ENCODE assay signal across 30 cellular contexts in the genomic region with DNA sequence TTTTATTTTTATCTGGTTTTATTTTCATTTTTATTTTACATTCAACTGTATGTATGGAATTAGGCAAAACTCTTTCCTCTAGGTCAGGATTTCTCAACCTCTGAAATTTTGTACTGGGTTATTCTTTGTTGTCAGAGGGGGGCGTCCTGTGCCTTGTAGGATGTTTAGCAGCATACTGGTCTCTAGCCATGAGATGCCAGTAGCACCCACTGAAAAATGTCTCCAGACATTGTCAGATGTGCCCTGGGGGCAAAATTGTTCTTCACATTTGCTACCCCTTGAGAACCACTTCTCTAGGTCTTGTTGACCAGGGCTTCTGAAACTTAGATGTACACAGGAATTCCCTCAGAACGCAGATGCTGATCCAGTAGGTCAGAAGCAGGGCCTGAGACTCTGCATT. TPM values are rescaled to one million over a fixed set of nuclear protein-coding genes. Genes with fewer than 3 reads are reported as not detected.
DNase-seq lines count a peak whose midpoint lies in the region; ATAC-seq, FAIRE-seq and TF ChIP-seq lines count a peak whose summit lies in the region.
"Had no signal": no experiment of that assay in that cellular context is flagged by ENCODE, and none has a peak within 500 bp of the region (broad histone marks: within the 10 kb centered on the region; RNA-seq: fewer than 3 reads in every experiment).

No MANE protein-coding gene starts in this region.

- H2BK12ac ChIP-seq in H9 (ENCODE audit: insufficient read length, low read depth, low read length) (no peak overlapping the region), H1 (ENCODE audit: low read depth, low read length) (no peak overlapping the region)

- TF ChIP-seq POLR2A in NB4 (IDR thresholded peaks at IDR 0.05; ENCODE audit: extremely low read depth, insufficient read length) (no peak), H1 (IDR thresholded peaks at IDR 0.05; ENCODE audit: control extremely low read depth in 1 of 2, low read depth in 2 of 2, low read length in 2 of 2) (no peak)

- H3K27me3 ChIP-seq in H9 (ENCODE audit: insufficient read depth, low read length) (no peaks in the 10 kb centered on the region), H1 (replicated peaks in 1 of 4; ENCODE audit: control insufficient read depth in 3 of 4, extremely low read depth in 1 of 4, insufficient read depth in 3 of 4, low read length in 3 of 4) (no peaks in the 10 kb centered on the region)
- H3K27me3 ChIP-seq in CD4-positive, alpha-beta T cell (ENCODE audit: control insufficient read depth, insufficient read depth, low read length), result no peaks in the 10 kb centered on the region
- H3K27me3 ChIP-seq: uterus had no signal

- H3K79me2 ChIP-seq in H9 (ENCODE audit: insufficient read depth, low read length) (peaks cover 3% of the 10 kb centered on the region; the same call in 1 of the 2 replicates), H1 (ENCODE audit: control insufficient read depth in 1 of 2, insufficient read depth in 2 of 2, low read length in 2 of 2) (peaks cover 0 to 61% of the 10 kb centered on the region in 2 experiments; a peak in 2 of 4 replicates)

- H3K4ac ChIP-seq in H9 (ENCODE audit: low read depth, low read length) (no peak overlapping the region), H1 (replicated peaks; ENCODE audit: insufficient read length, low read depth, low read length) (no peak overlapping the region)

- H3K9me3 Mint-ChIP-seq in H9, result no peaks in the 10 kb centered on the region
- H3K9me3 Mint-ChIP-seq in CD4-positive, alpha-beta T cell, result no peaks in the 10 kb centered on the region
- no peaks in the 10 kb centered on the region for H3K9me3 Mint-ChIP-seq in naive thymus-derived CD8-positive, alpha-beta T cell
- H3K9me3 Mint-ChIP-seq: activated T-cell treated with anti-CD3 and anti-CD28 coated beads, Interleukin-2, amount 50 U/mL, for 72 hours; stimulated activated naive CD8-positive, alpha-beta T cell treated with anti-CD3 and anti-CD28 coated beads, Interleukin-15, Interleukin-2, amounts not matched to agents 100 ng/mL and 50 ng/mL, for 24 hours had no signal

- peaks cover 0 to 3% (median 1%) of the 10 kb centered on the region in 3 experiments; a peak in 3 of 7 replicates for H3K36me3 Mint-ChIP-seq in H9 (ENCODE audit: insufficient read depth in 1 of 3, low read depth in 3 of 3)
- H3K36me3 Mint-ChIP-seq in CD4-positive, alpha-beta T cell (ENCODE audit: low read depth), result no peaks in the 10 kb centered on the region
- H3K36me3 Mint-ChIP-seq in naive thymus-derived CD8-positive, alpha-beta T cell, result no peaks in the 10 kb centered on the region
- H3K36me3 Mint-ChIP-seq: naive thymus-derived CD4-positive, alpha-beta T cell had no signal

- H3K23ac ChIP-seq in H9 (ENCODE audit: insufficient read length, low read depth, low read length), result no peak overlapping the region
- no peak overlapping the region for H3K23ac ChIP-seq in H1 (ENCODE audit: insufficient read length)

- H4K8ac ChIP-seq in H9 (replicated peaks; ENCODE audit: insufficient read length, low read depth, low read length) (no peak overlapping the region), H1 (ENCODE audit: extremely low read depth, insufficient read depth, low read length) (no peak overlapping the region)

- no peak overlapping the region for H2BK20ac ChIP-seq in H9 (ENCODE audit: low read depth, low read length, poor library complexity, severe bottlenecking)
- no peak overlapping the region for H2BK20ac ChIP-seq in H1 (ENCODE audit: low read length)

- TF ChIP-seq RAD21 in H1 (IDR thresholded peaks at IDR 0.05 in 1 of 2, conservative IDR thresholded peaks at IDR 0.05 in 1 of 2; ENCODE audit: low read depth in 2 of 2, low read length in 2 of 2), result no peak; a peak in 1 of 4 replicates

- H3K4me1 Mint-ChIP-seq in H9, result peaks cover 12 to 17% of the 10 kb centered on the region in 2 experiments
- peaks cover 9% of the 10 kb centered on the region for H3K4me1 Mint-ChIP-seq in CD4-positive, alpha-beta T cell (ENCODE audit: low read depth)
- H3K4me1 Mint-ChIP-seq in naive thymus-derived CD8-positive, alpha-beta T cell, result peaks cover 7 to 10% (median 9%) of the 10 kb centered on the region in 4 donors

- H2BK5ac ChIP-seq in H9 (ENCODE audit: insufficient read length, low read length), result no peak overlapping the region
- no peak overlapping the region for H2BK5ac ChIP-seq in H1 (ENCODE audit: low read depth, low read length)

- no peak overlapping the region for H3K9ac ChIP-seq in H9 (ENCODE audit: extremely low read depth, insufficient read length, low read length)
- no peak overlapping the region for H3K9ac ChIP-seq in H1 (replicated peaks in 1 of 4; ENCODE audit: extremely low read depth in 1 of 4, low read depth in 3 of 4, low read length in 3 of 4)

- no peak overlapping the region for H2AK5ac ChIP-seq in H9 (ENCODE audit: insufficient read length, low read length)
- H2AK5ac ChIP-seq in H1 (ENCODE audit: low read depth, low read length), result no peak overlapping the region

- intact Hi-C loops in CD4-positive, alpha-beta T cell (cut with DNase I, micrococcal nuclease), result no loop called here

- H3K79me1 ChIP-seq in H9 (ENCODE audit: insufficient read depth, low read depth, low read length, poor library complexity, severe bottlenecking) (no peaks in the 10 kb centered on the region), H1 (ENCODE audit: low read depth, low read length) (no peaks in the 10 kb centered on the region; the same call in 1 of the 2 replicates)

- H3K56ac ChIP-seq in H9 (ENCODE audit: insufficient read length, low read depth, low read length), result no peak overlapping the region
- no peak overlapping the region for H3K56ac ChIP-seq in H1 (replicated peaks; ENCODE audit: insufficient read length, low read depth, low read length)

- no peaks in the 10 kb centered on the region for H4K20me1 ChIP-seq in H9 (ENCODE audit: control insufficient read depth, insufficient read depth, insufficient read length)
- H4K20me1 ChIP-seq in H1 (replicated peaks in 1 of 2; ENCODE audit: control insufficient read depth in 1 of 2, insufficient read depth in 2 of 2, low read length in 2 of 2), result peaks cover 0 to 2% of the 10 kb centered on the region in 2 experiments

- peak; percentile 29; the same call in 1 of the 3 replicates for TF ChIP-seq CTCF in H9 (conservative IDR thresholded peaks at IDR 0.05)
- peak; percentile 16 for TF ChIP-seq CTCF in NB4 (IDR thresholded peaks at IDR 0.05; ENCODE audit: low read depth, low read length)
- peak in 2 of 3 experiments; percentile 10 to 16; a peak in 2 of 4 replicates for TF ChIP-seq CTCF in H1 (IDR thresholded peaks at IDR 0.05; ENCODE audit: control extremely low read depth in 1 of 3, insufficient read depth in 1 of 3, low read depth in 1 of 3, low read length in 3 of 3)
- no peak for TF ChIP-seq CTCF in CD4-positive, alpha-beta T cell (IDR thresholded peaks at IDR 0.05)

- no peak overlapping the region for H2AFZ ChIP-seq in H9 (ENCODE audit: low read length)
- H2AFZ ChIP-seq in H1 (ENCODE audit: low read length), result no peak overlapping the region

- FAIRE-seq in H1 (lab: Jason Lieb, UNC), result no peak
- FAIRE-seq: H54, islet of Langerhans had no signal

- H4K5ac ChIP-seq in H9 (ENCODE audit: insufficient read length, low read depth, low read length), result no peak overlapping the region
- no peak overlapping the region for H4K5ac ChIP-seq in H1 (ENCODE audit: insufficient read length, low read depth, low read length)

- no peak overlapping the region for H2BK120ac ChIP-seq in H9 (ENCODE audit: low read depth, low read length, poor library complexity, severe bottlenecking)
- no peak overlapping the region for H2BK120ac ChIP-seq in H1 (replicated peaks; ENCODE audit: low read depth, low read length)

- H2BK15ac ChIP-seq in H9 (ENCODE audit: low read depth, low read length) (no peak overlapping the region), H1 (ENCODE audit: low read length) (no peak overlapping the region)

- no peak overlapping the region for H3K4me3 ChIP-seq in NB4 (ENCODE audit: low read depth, low read length)
- no peak overlapping the region for H3K4me3 ChIP-seq in H1 (ENCODE audit: extremely low read depth in 1 of 4, insufficient read depth in 2 of 4, low read depth in 3 of 4, low read length in 4 of 4)
- H3K4me3 ChIP-seq: gastroesophageal sphincter, left ventricle myocardium inferior, thoracic aorta, uterus had no signal

- no peak for TF ChIP-seq EP300 in H1 (IDR thresholded peaks at IDR 0.05; ENCODE audit: borderline replicate concordance in 1 of 2, low read depth in 2 of 2, low read length in 2 of 2)

- H3K23me2 ChIP-seq in H9 (ENCODE audit: insufficient read length, low read depth, low read length, poor library complexity, severe bottlenecking) (peaks cover 6% of the 10 kb centered on the region), H1 (ENCODE audit: low read depth, low read length) (peaks cover 5% of the 10 kb centered on the region; the same call in 1 of the 2 replicates)

- H3K4me2 ChIP-seq in H9 (ENCODE audit: insufficient read depth, insufficient read length, low read length), result no peak overlapping the region
- H3K4me2 ChIP-seq in H1 (ENCODE audit: insufficient read depth in 1 of 2, low read depth in 2 of 2, low read length in 2 of 2), result no peak overlapping the region

- no peaks in the 10 kb centered on the region for H3K4me1 ChIP-seq in H9 (ENCODE audit: insufficient read depth, low read length)
- peaks cover 0 to 3% (median 0%) of the 10 kb centered on the region in 4 experiments; a peak in 1 of 7 replicates for H3K4me1 ChIP-seq in H1 (replicated peaks in 1 of 4; ENCODE audit: control insufficient read depth in 3 of 4, insufficient read depth in 4 of 4, low read length in 3 of 4)
- H3K4me1 ChIP-seq: uterus had no signal

- no peak overlapping the region for H3T11ph ChIP-seq in H9 (ENCODE audit: low read length)

- H3K4me3 Mint-ChIP-seq in H9, result no peak overlapping the region
- no peak overlapping the region for H3K4me3 Mint-ChIP-seq in CD4-positive, alpha-beta T cell
- H3K4me3 Mint-ChIP-seq in naive thymus-derived CD8-positive, alpha-beta T cell, result no peak overlapping the region
- H3K4me3 Mint-ChIP-seq: activated T-cell treated with anti-CD3 and anti-CD28 coated beads, Interleukin-2, amount 50 U/mL, for 72 hours; CD14-positive monocyte; naive thymus-derived CD4-positive, alpha-beta T cell; stimulated activated naive CD8-positive, alpha-beta T cell treated with anti-CD3 and anti-CD28 coated beads, Interleukin-15, Interleukin-2, amounts not matched to agents 100 ng/mL and 50 ng/mL, for 24 hours had no signal

- no peak for ATAC-seq in CD4-positive, alpha-beta T cell (ENCODE audit: poor library complexity)
- ATAC-seq in naive thymus-derived CD8-positive, alpha-beta T cell, result no peak
- ATAC-seq in HG03039 (IDR thresholded peaks at IDR 0.05; ENCODE audit: unreplicated experiment), result no peak
- ATAC-seq: activated T-cell treated with anti-CD3 and anti-CD28 coated beads, Interleukin-2, amount 50 U/mL, for 72 hours; gastroesophageal sphincter; naive thymus-derived CD4-positive, alpha-beta T cell; Right ventricle myocardium inferior had no signal

- no peak overlapping the region for H3K18ac ChIP-seq in H9 (ENCODE audit: insufficient read length, low read depth, low read length)
- no peak overlapping the region for H3K18ac ChIP-seq in H1 (ENCODE audit: extremely low read depth, low read length)

- H3K14ac ChIP-seq in H9 (ENCODE audit: insufficient read depth, low read length) (no peak overlapping the region), H1 (ENCODE audit: insufficient read length) (no peak overlapping the region)

- peak; percentile 3 for DNase-seq in EH (ENCODE audit: low read depth)
- no peak for DNase-seq in H9
- peak; percentile 40 for DNase-seq in NB4 (ENCODE audit: low read depth)
- DNase-seq in H1 (ENCODE audit: low read depth in 1 of 2, low spot score in 2 of 2), result no peak
- DNase-seq in CD4-positive, alpha-beta T cell, result no peak
- no peak for DNase-seq in glomerular visceral epithelial cell (ENCODE audit: extremely low spot score)
- no peak for DNase-seq in naive thymus-derived CD8-positive, alpha-beta T cell
- DNase-seq: activated naive CD4-positive, alpha-beta T cell; activated T-cell treated with anti-CD3 and anti-CD28 coated beads, Interleukin-2, amount 50 U/mL, for 72 hours; cerebellar nuclear complex; hippocampal formation; Kasumi-1; left ventricle myocardium inferior; midbrain; naive thymus-derived CD4-positive, alpha-beta T cell; NCI-H1105 treated with DMSO at 0.1 percent for 48 hours; NCI-H2029; NCI-H226; NCI-H774; uterus had no signal

- no peaks in the 10 kb centered on the region; a peak in 1 of 8 replicates for H3K36me3 ChIP-seq in H1 (ENCODE audit: control insufficient read depth in 2 of 4, insufficient read depth in 4 of 4, low read length in 3 of 4)
- H3K36me3 ChIP-seq: gastroesophageal sphincter, left ventricle myocardium inferior, thoracic aorta, uterus had no signal

- no CpG with 5 or more reads among the region's 2 CpGs for WGBS in H9 (ENCODE audit: extremely low coverage, insufficient read length, low lambda C conversion rate)
- WGBS in H1 (ENCODE audit: extremely low coverage in 1 of 2, insufficient coverage in 1 of 2, insufficient read length in 1 of 2, insufficient replicate concordance in 2 of 2, low coverage in 1 of 2, low lambda C conversion rate in 2 of 2, missing lambda C conversion rate in 1 of 2), 2 experiments, result 63% methylated on average over 2 of the region's 2 CpGs; no CpG with 5 or more reads in 1 of the 2 experiments

- POLR2A ChIA-PET in H1 (lab: Charles Lee; ENCODE audit: partially characterized antibody), result no interaction called here
- POLR2A ChIA-PET in CD4-positive, alpha-beta T cell (lab: Charles Lee), result interaction anchor here (0.6 kb wide), 1 partner anchor 436 kb away, joined by 5 read pairs; no protein-coding TSS in a partner anchor
- POLR2A ChIA-PET in naive thymus-derived CD8-positive, alpha-beta T cell (lab: Charles Lee), result interaction anchor here (0.7 kb wide), 1 partner anchor 13 kb away, joined by 6 read pairs; no protein-coding TSS in a partner anchor

- H3K9me3 ChIP-seq in H9 (ENCODE audit: control insufficient read depth, low read depth, low read length), result no peaks in the 10 kb centered on the region
- H3K9me3 ChIP-seq in H1 (ENCODE audit: insufficient read depth in 2 of 2, low read depth in 1 of 2, low read length in 1 of 2), result no peaks in the 10 kb centered on the region
- no peaks in the 10 kb centered on the region for H3K9me3 ChIP-seq in CD4-positive, alpha-beta T cell (ENCODE audit: control insufficient read depth, low read length)
- H3K9me3 ChIP-seq: gastroesophageal sphincter, left ventricle myocardium inferior, thoracic aorta, uterus had no signal

- H3K27ac ChIP-seq in H9 (ENCODE audit: insufficient read length, low read depth, low read length) (no peak overlapping the region), H1 (ENCODE audit: low read depth, low read length) (no peak overlapping the region)
- H3K27ac ChIP-seq in CD4-positive, alpha-beta T cell (ENCODE audit: low read depth, low read length), result no peak overlapping the region
- H3K27ac ChIP-seq: gastroesophageal sphincter, left ventricle myocardium inferior, thoracic aorta, uterus had no signal

- CTCF ChIA-PET in H1 (lab: Charles Lee; ENCODE audit: partially characterized antibody), result interaction anchor here (0.8 kb wide), 1 partner anchor 45 kb away, joined by 3 read pairs; no protein-coding TSS in a partner anchor
- CTCF ChIA-PET in CD4-positive, alpha-beta T cell (lab: Charles Lee), result no interaction called here

- no peak overlapping the region for H3K27ac Mint-ChIP-seq in H9
- no peak overlapping the region for H3K27ac Mint-ChIP-seq in CD4-positive, alpha-beta T cell
- no peak overlapping the region for H3K27ac Mint-ChIP-seq in naive thymus-derived CD8-positive, alpha-beta T cell
- H3K27ac Mint-ChIP-seq: activated T-cell treated with anti-CD3 and anti-CD28 coated beads, Interleukin-2, amount 50 U/mL, for 72 hours; CD14-positive monocyte; naive thymus-derived CD4-positive, alpha-beta T cell; stimulated activated naive CD8-positive, alpha-beta T cell treated with anti-CD3 and anti-CD28 coated beads, Interleukin-15, Interleukin-2, amounts not matched to agents 100 ng/mL and 50 ng/mL, for 24 hours had no signal

- H3K27me3 Mint-ChIP-seq in H9 (ENCODE audit: low read depth), result no peaks in the 10 kb centered on the region
- H3K27me3 Mint-ChIP-seq in CD4-positive, alpha-beta T cell, result peaks cover 22% of the 10 kb centered on the region
- H3K27me3 Mint-ChIP-seq in naive thymus-derived CD8-positive, alpha-beta T cell, result peaks cover 6 to 16% (median 12%) of the 10 kb centered on the region in 5 donors

- no peak overlapping the region for H4K91ac ChIP-seq in H9 (ENCODE audit: insufficient read length, low read depth, low read length)
- no peak overlapping the region for H4K91ac ChIP-seq in H1 (replicated peaks; ENCODE audit: insufficient read length, low read length)

RNA-seq across cellular contexts. Expression of a gene that starts 5.4 kb away (rescaled TPM):
- 16.5 and 21.6 TPM in 2 replicates for total RNA-seq in H9 (2021)
- 29.3 and 31.4 TPM in 2 replicates for total RNA-seq in H1 (2021; fragmentation: NEBNext Ultra II Directional; extraction: Animal tissue kit (Norgen Biotek cat#: 25700))
- polyA plus RNA-seq in H1 (2011; rRNA removed), result 5.4 and 13.5 TPM in 2 replicates
- 13.9 TPM for polyA plus RNA-seq in H1 (2011; cell fraction: cytosol; rRNA removed)
- polyA plus RNA-seq in H1 (2011; cell fraction: nucleus; rRNA removed), result 2.2 TPM
- polyA plus RNA-seq in H1 (2012, experiment 1 of 2), result 16.4 to 27.3 TPM (median 20.3 TPM) in 4 replicates
- polyA plus RNA-seq in H1 (2012, experiment 2 of 2), result 11.1 TPM
- 28.8 TPM for polyA plus RNA-seq in H1 (2013, experiment 1 of 2)
- polyA plus RNA-seq in H1 (2013, experiment 2 of 2), result 38.9 TPM
- polyA minus RNA-seq in H1 (2011; rRNA and poly(A)+ RNA removed), result 9.5 and 11.1 TPM in 2 replicates
- polyA minus RNA-seq in H1 (2011; cell fraction: cytosol; rRNA and poly(A)+ RNA removed), result 4.5 TPM
- 7.7 TPM for polyA minus RNA-seq in H1 (2011; cell fraction: nucleus; rRNA and poly(A)+ RNA removed)
- total RNA-seq in CD4-positive, alpha-beta T cell, result under 1 TPM; 0.25 TPM
- total RNA-seq in naive thymus-derived CD8-positive, alpha-beta T cell, result 1 to 10 TPM; 1.3 TPM
- polyA plus RNA-seq in naive thymus-derived CD8-positive, alpha-beta T cell, result under 1 TPM in 2 of 3 donors, not detected in 1; 0.34 to 0.47 TPM
- polyA plus RNA-seq: CD14-positive monocyte had no signal

RNA-seq across cellular contexts. Expression of a gene that starts 30.5 kb away (rescaled TPM):
- total RNA-seq in H9 (2021), result 333 and 335 TPM in 2 replicates
- total RNA-seq in H1 (2021; fragmentation: NEBNext Ultra II Directional; extraction: Animal tissue kit (Norgen Biotek cat#: 25700)), result 336 and 348 TPM in 2 replicates
- 217 and 445 TPM in 2 replicates for polyA plus RNA-seq in H1 (2011; rRNA removed)
- 436 TPM for polyA plus RNA-seq in H1 (2011; cell fraction: cytosol; rRNA removed)
- 58.9 TPM for polyA plus RNA-seq in H1 (2011; cell fraction: nucleus; rRNA removed)
- 277 to 542 TPM (median 359 TPM) in 4 replicates for polyA plus RNA-seq in H1 (2012, experiment 1 of 2)
- polyA plus RNA-seq in H1 (2012, experiment 2 of 2), result 76.0 TPM
- 592 TPM for polyA plus RNA-seq in H1 (2013, experiment 1 of 2)
- 625 TPM for polyA plus RNA-seq in H1 (2013, experiment 2 of 2)
- 129 and 188 TPM in 2 replicates for polyA minus RNA-seq in H1 (2011; rRNA and poly(A)+ RNA removed)
- polyA minus RNA-seq in H1 (2011; cell fraction: cytosol; rRNA and poly(A)+ RNA removed), result 73.0 TPM
- 49.9 TPM for polyA minus RNA-seq in H1 (2011; cell fraction: nucleus; rRNA and poly(A)+ RNA removed)
- total RNA-seq in CD4-positive, alpha-beta T cell, result 10 to 100 TPM; 65.5 to 66.4 TPM
- total RNA-seq in naive thymus-derived CD8-positive, alpha-beta T cell, result 10 to 100 TPM; 87.0 to 92.5 TPM
- 100 to 1,000 TPM; 170 to 218 (median 190) TPM for polyA plus RNA-seq in naive thymus-derived CD8-positive, alpha-beta T cell

RNA-seq across cellular contexts. Expression of a gene that starts 50.1 kb away (rescaled TPM):
- 0.81 and 1.1 TPM in 2 replicates for total RNA-seq in H9 (2021)
- 2.1 TPM in 2 replicates for total RNA-seq in H1 (2021; fragmentation: NEBNext Ultra II Directional; extraction: Animal tissue kit (Norgen Biotek cat#: 25700))
- polyA plus RNA-seq in H1 (2011; rRNA removed), result 4.4 and 4.7 TPM in 2 replicates
- 2.9 TPM for polyA plus RNA-seq in H1 (2011; cell fraction: cytosol; rRNA removed)
- polyA plus RNA-seq in H1 (2011; cell fraction: nucleus; rRNA removed), result 7.5 TPM
- polyA plus RNA-seq in H1 (2012, experiment 1 of 2), result 3.1 to 4.5 TPM (median 4.0 TPM) in 4 replicates
- 1.4 TPM for polyA plus RNA-seq in H1 (2012, experiment 2 of 2)
- polyA plus RNA-seq in H1 (2013, experiment 1 of 2), result 4.5 TPM
- 5.5 TPM for polyA plus RNA-seq in H1 (2013, experiment 2 of 2)
- polyA minus RNA-seq in H1 (2011; rRNA and poly(A)+ RNA removed), result 5.1 and 6.5 TPM in 2 replicates
- 3.2 TPM for polyA minus RNA-seq in H1 (2011; cell fraction: cytosol; rRNA and poly(A)+ RNA removed)
- 4.7 TPM for polyA minus RNA-seq in H1 (2011; cell fraction: nucleus; rRNA and poly(A)+ RNA removed)
- total RNA-seq in CD4-positive, alpha-beta T cell, result not detected
- not detected for total RNA-seq in naive thymus-derived CD8-positive, alpha-beta T cell
- not detected for polyA plus RNA-seq in naive thymus-derived CD8-positive, alpha-beta T cell
- total RNA-seq: activated T-cell treated with anti-CD3 and anti-CD28 coated beads, Interleukin-2, amount 50 U/mL, for 72 hours; dermis microvascular lymphatic vessel endothelial cell; naive thymus-derived CD4-positive, alpha-beta T cell; skeletal muscle tissue; thoracic aorta had no signal
- polyA plus RNA-seq: CD14-positive monocyte; naive thymus-derived CD4-positive, alpha-beta T cell had no signal

Comparison
In these comparisons a context has a peak if more than half of its experiments do, and no peak if none do; other contexts are left out.
1. DNase-seq: peak in EH (single experiment) and NB4 (single experiment); none in H9 (single experiment), H1 (0 of 2), CD4-positive, alpha-beta T cell (0 of 10), glomerular visceral epithelial cell (single experiment) and naive thymus-derived CD8-positive, alpha-beta T cell (0 of 10).